In genomic region chr14:35783699-35784098, GRCh38 we compare ENCODE assay signal across 29 cellular contexts.
"Had no signal": no experiment of that assay in that cellular context is flagged by ENCODE, and none has a peak within 500 bp of the region (broad histone marks: within the 10 kb centered on the region; RNA-seq: fewer than 3 reads in every experiment).

No MANE protein-coding gene starts in this region.

- H3K27ac ChIP-seq: colonic mucosa, coronary artery, dorsolateral prefrontal cortex, epithelial cell of prostate, esophagus muscularis mucosa, esophagus squamous epithelium, foreskin keratinocyte, gastrocnemius medialis, gastroesophageal sphincter, heart left ventricle, heart right ventricle had no signal

- H3K4me3 ChIP-seq: colonic mucosa, coronary artery, dorsolateral prefrontal cortex, esophagus muscularis mucosa, esophagus squamous epithelium, gastrocnemius medialis, gastroesophageal sphincter, heart left ventricle, heart right ventricle had no signal

- H3K36me3 ChIP-seq: colonic mucosa, esophagus muscularis mucosa, esophagus squamous epithelium, gastrocnemius medialis, gastroesophageal sphincter, heart left ventricle, heart right ventricle had no signal

- H3K4me1 Mint-ChIP-seq: endodermal cell had no signal

- DNase-seq: colonic mucosa; cortex of kidney; dermis blood vessel endothelial cell; dorsolateral prefrontal cortex; effector CD4-positive, alpha-beta T cell; effector CD8-positive, alpha-beta T cell; effector memory CD4-positive, alpha-beta T cell; effector memory CD8-positive, alpha-beta T cell; endodermal cell; erythroblast; esophagus squamous epithelium; foreskin fibroblast; foreskin keratinocyte; foreskin melanocyte; gastrocnemius medialis; glutamatergic neuron; head of caudate nucleus; heart left ventricle; heart right ventricle had no signal

- H3K9me3 ChIP-seq: colonic mucosa had no signal

- H3K4me1 ChIP-seq: colonic mucosa, esophagus squamous epithelium, foreskin keratinocyte, gastroesophageal sphincter had no signal

- H3K27ac Mint-ChIP-seq: dendritic cell treated with granulocyte-macrophage colony-stimulating factor and Interleukin-4, amounts not matched to agents 40 ng/mL and 50 ng/mL, for 4 days; endodermal cell had no signal

- H3K4me3 Mint-ChIP-seq: dendritic cell treated with granulocyte-macrophage colony-stimulating factor and Interleukin-4, amounts not matched to agents 40 ng/mL and 50 ng/mL, for 4 days; effector memory CD8-positive, alpha-beta T cell; endodermal cell had no signal

- H3K27me3 ChIP-seq: colonic mucosa, dorsolateral prefrontal cortex, esophagus muscularis mucosa, esophagus squamous epithelium, foreskin keratinocyte, gastrocnemius medialis, gastroesophageal sphincter, heart left ventricle, heart right ventricle had no signal

- FAIRE-seq: colon, endometrium, endothelial cell of umbilical vein, frontal cortex had no signal

- H3K27me3 Mint-ChIP-seq: dendritic cell treated with granulocyte-macrophage colony-stimulating factor and Interleukin-4, amounts not matched to agents 40 ng/mL and 50 ng/mL, for 4 days; effector memory CD8-positive, alpha-beta T cell had no signal

- ATAC-seq: effector memory CD8-positive, alpha-beta T cell; esophagus mucosa; foreskin keratinocyte; gastrocnemius medialis; gastroesophageal sphincter; heart left ventricle; heart right ventricle had no signal
